ENCODE assay signal across 38 cellular contexts in genomic region chr1:196955926-196956325, GRCh38. TPM values are rescaled to one million over a fixed set of nuclear protein-coding genes. Genes with fewer than 3 reads are reported as not detected.
"Had no signal": no experiment of that assay in that cellular context is flagged by ENCODE, and none has a peak within 500 bp of the region (broad histone marks: within the 10 kb centered on the region; RNA-seq: fewer than 3 reads in every experiment).

No MANE protein-coding gene starts in this region.

- H3K4me2 ChIP-seq: KMS-11 had no signal

- H3K4me3 ChIP-seq: MG63 had no signal

- H3K27ac ChIP-seq: KMS-11 had no signal

- H3K27me3 ChIP-seq: MG63 had no signal

- H3K9me3 ChIP-seq: MG63 had no signal

- DNase-seq: Karpas-422, Kasumi-1, MG63, MM.1S, MV-4-11, NCI-H1048, NCI-H1092, NCI-H1092 treated with DMSO at 0.1 percent for 48 hours, NCI-H1105, NCI-H1105 treated with DMSO at 0.1 percent for 48 hours, NCI-H1417, NCI-H1417 treated with DMSO at 0.1 percent for 48 hours, NCI-H1436, NCI-H1436 treated with DMSO at 0.1 percent for 48 hours, NCI-H146, NCI-H1694, NCI-H1694 treated with DMSO at 0.1 percent for 48 hours, NCI-H187, NCI-H187 treated with DMSO at 0.1 percent for 48 hours, NCI-H1930, NCI-H2029, NCI-H2029 treated with DMSO at 0.1 percent for 48 hours, NCI-H2081, NCI-H2081 treated with DMSO at 0.1 percent for 48 hours, NCI-H2107, NCI-H2171, NCI-H2171 treated with DMSO at 0.1 percent for 48 hours, NCI-H2227 treated with DMSO at 0.1 percent for 48 hours, NCI-H226, NCI-H345, NCI-H446, NCI-H446 treated with DMSO at 0.1 percent for 48 hours, NCI-H510A had no signal

- H3K36me3 ChIP-seq: MG63 had no signal

- H3K9ac ChIP-seq: KMS-11 had no signal

RNA-seq across cellular contexts. Expression of gene CFHR2, which starts 12.4 kb away (rescaled TPM):
- total RNA-seq: LHCN-M2, M059J, MCF 10A, NCI-H460 had no signal

RNA-seq across cellular contexts. Expression of gene CFHR5, which starts 21.4 kb away (rescaled TPM):
- total RNA-seq: LHCN-M2, M059J, MCF 10A, NCI-H460 had no signal
